17 cellular contexts compared by ENCODE assay signal in the genomic region with DNA sequence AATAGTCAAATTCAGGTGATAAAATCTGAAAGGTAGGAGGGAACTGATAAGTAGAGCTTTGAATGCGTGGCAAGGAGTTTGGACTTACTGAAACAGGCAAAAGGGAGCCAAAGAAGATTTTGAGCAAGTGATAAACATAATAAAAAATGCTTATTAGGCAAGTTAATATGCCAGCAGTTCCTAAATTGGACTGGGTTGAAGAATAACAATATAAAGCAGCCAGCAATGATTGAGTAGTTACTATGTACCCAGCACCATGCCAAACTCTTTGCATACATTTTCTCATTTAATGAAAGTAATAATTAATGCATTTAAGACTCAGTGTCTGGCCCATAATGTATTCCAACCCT. TPM values are rescaled to one million over a fixed set of nuclear protein-coding genes. Genes with fewer than 3 reads are reported as not detected.
DNase-seq lines count a peak whose midpoint lies in the region; FAIRE-seq and TF ChIP-seq lines count a peak whose summit lies in the region.
"Had no signal": no experiment of that assay in that cellular context is flagged by ENCODE, and none has a peak within 500 bp of the region (broad histone marks: within the 10 kb centered on the region; RNA-seq: fewer than 3 reads in every experiment).

No MANE protein-coding gene starts in this region.

- H3K9ac ChIP-seq in Loucy (ENCODE audit: low read depth, low read length, poor library complexity, severe bottlenecking) (no peak overlapping the region), neural progenitor cell (no peak overlapping the region)

- H3K4me1 Mint-ChIP-seq in Calu3 (ENCODE audit: low read depth, unreplicated experiment) (peaks cover 52% of the 10 kb centered on the region), neural progenitor cell (peaks cover 38% of the 10 kb centered on the region)
- no peaks in the 10 kb centered on the region for H3K4me1 Mint-ChIP-seq in CD8-positive, alpha-beta memory T cell
- H3K4me1 Mint-ChIP-seq: activated CD4-positive, alpha-beta memory T cell treated with anti-CD3 and anti-CD28 coated beads, Interleukin-2, amount 10 ng/mL, durations not matched to agents 7 days and 5 days had no signal

- BruUV-seq in Calu3 (replicated peaks; lab: Mats Ljungman, UMichigan) (no TSS peak), OCI-LY7 (replicated peaks; lab: Mats Ljungman, UMichigan) (no TSS peak)

- H3K4me3 Mint-ChIP-seq in Calu3 (ENCODE audit: low read depth, unreplicated experiment): no peak overlapping the region
- no peak overlapping the region for H3K4me3 Mint-ChIP-seq in neural progenitor cell
- H3K4me3 Mint-ChIP-seq in CD8-positive, alpha-beta memory T cell: no peak overlapping the region
- H3K4me3 Mint-ChIP-seq: activated CD4-positive, alpha-beta memory T cell treated with anti-CD3 and anti-CD28 coated beads, Interleukin-2, amount 10 ng/mL, durations not matched to agents 7 days and 5 days; activated naive CD8-positive, alpha-beta T cell; dendritic cell treated with granulocyte-macrophage colony-stimulating factor and Interleukin-4, amounts not matched to agents 40 ng/mL and 50 ng/mL, for 4 days had no signal

- CTCF ChIA-PET in Calu3 (lab: Charles Lee): interaction anchor here (1.0 to 2.0 kb wide), 3 partner anchors 13 to 24 kb away, joined by 3 to 8 read pairs (median 7); a partner anchor contains a TSS
- CTCF ChIA-PET in OCI-LY7 (lab: Charles Lee; ENCODE audit: unreplicated experiment): no interaction called here
- CTCF ChIA-PET in CD8-positive, alpha-beta memory T cell (lab: Charles Lee): no interaction called here

- H3K36me3 Mint-ChIP-seq in Calu3 (ENCODE audit: insufficient read depth, unreplicated experiment): no peaks in the 10 kb centered on the region
- H3K36me3 Mint-ChIP-seq in neural progenitor cell: no peaks in the 10 kb centered on the region
- H3K36me3 Mint-ChIP-seq in CD8-positive, alpha-beta memory T cell: peaks cover 0 to 6% (median 1%) of the 10 kb centered on the region in 3 donors
- H3K36me3 Mint-ChIP-seq: activated naive CD8-positive, alpha-beta T cell had no signal

- intact Hi-C loops in Calu3 (cut with micrococcal nuclease; ENCODE audit: unreplicated experiment) (no loop called here), OCI-LY7 (cut with micrococcal nuclease; ENCODE audit: unreplicated experiment) (no loop called here)

- TF ChIP-seq CTCF in Calu3 (IDR thresholded peaks at IDR 0.05; ENCODE audit: unreplicated experiment) (no peak), Loucy (conservative IDR thresholded peaks at IDR 0.05; ENCODE audit: low read length) (no peak), neural progenitor cell (IDR thresholded peaks at IDR 0.05) (no peak), OCI-LY7 (conservative IDR thresholded peaks at IDR 0.05; ENCODE audit: low read length) (no peak)

- FAIRE-seq in frontal cortex (lab: Jason Lieb, UNC): no peak
- FAIRE-seq: GM19239 had no signal

- H3K9me3 Mint-ChIP-seq in Calu3 (ENCODE audit: low read depth, unreplicated experiment) (no peaks in the 10 kb centered on the region), neural progenitor cell (peaks cover 3% of the 10 kb centered on the region)
- H3K9me3 Mint-ChIP-seq in CD8-positive, alpha-beta memory T cell: no peaks in the 10 kb centered on the region
- H3K9me3 Mint-ChIP-seq: activated CD4-positive, alpha-beta memory T cell treated with anti-CD3 and anti-CD28 coated beads, Interleukin-2, amount 10 ng/mL, durations not matched to agents 7 days and 5 days had no signal

- H3F3A ChIP-seq in Loucy (ENCODE audit: low read depth) (no peaks in the 10 kb centered on the region), neural progenitor cell (ENCODE audit: low read depth) (peaks cover 53% of the 10 kb centered on the region)

- H3K27me3 ChIP-seq in Loucy (ENCODE audit: insufficient read depth, low read length, poor library complexity, severe bottlenecking) (no peaks in the 10 kb centered on the region), ectodermal cell (ENCODE audit: control insufficient read depth, insufficient read depth, low read length, poor library complexity, severe bottlenecking) (peaks cover 5% of the 10 kb centered on the region), neural progenitor cell (no peaks in the 10 kb centered on the region)
- H3K27me3 ChIP-seq in CD8-positive, alpha-beta memory T cell (ENCODE audit: insufficient read depth, low read length, poor library complexity, severe bottlenecking): no peaks in the 10 kb centered on the region
- H3K27me3 ChIP-seq: brain microvascular endothelial cell, left lung, ovary had no signal

- H3K9me2 ChIP-seq in Loucy (replicated peaks; ENCODE audit: low read depth, low read length) (no peaks in the 10 kb centered on the region), OCI-LY7 (ENCODE audit: insufficient read depth, low read length) (no peaks in the 10 kb centered on the region)

- DNase-seq in Calu3 (no peak), neural progenitor cell (ENCODE audit: low spot score) (no peak), OCI-LY7 (ENCODE audit: low spot score) (no peak), SKM-1 treated with dmso at 0.1 percent for 144 hours (lab: John Stamatoyannopoulos, UW; ENCODE audit: unreplicated experiment) (no peak), frontal cortex (ENCODE audit: low spot score in 2 of 2) (no peak)
- no peak for DNase-seq in CD8-positive, alpha-beta memory T cell
- DNase-seq: activated CD4-positive, alpha-beta memory T cell treated with anti-CD3 and anti-CD28 coated beads, Interleukin-2, amount 10 ng/mL, durations not matched to agents 7 days and 5 days; activated T-cell treated with anti-CD3 and anti-CD28 coated beads, Interleukin-2, amount 50 U/mL, for 48 hours; brain microvascular endothelial cell; left lung; ovary had no signal

- H2AFZ ChIP-seq in Loucy (ENCODE audit: low read length): peak overlapping the region; percentile 52; the same call in 1 of the 2 replicates
- no peak overlapping the region for H2AFZ ChIP-seq in neural progenitor cell (replicated peaks)
- H2AFZ ChIP-seq in OCI-LY7 (ENCODE audit: low read length): no peak overlapping the region

- H3K4me2 ChIP-seq in Loucy (ENCODE audit: low read depth, low read length, poor library complexity, severe bottlenecking): no peak overlapping the region
- H3K4me2 ChIP-seq in neural progenitor cell: peak overlapping the region; percentile 72
- no peak overlapping the region for H3K4me2 ChIP-seq in OCI-LY7 (ENCODE audit: low read length)

- H3K4me3 ChIP-seq in Loucy (ENCODE audit: low read length, poor library complexity, severe bottlenecking) (no peak overlapping the region), ectodermal cell (ENCODE audit: insufficient read depth, low read depth, low read length) (no peak overlapping the region), neural progenitor cell (peak overlapping the region; percentile 31), OCI-LY7 (ENCODE audit: low read depth, low read length, poor library complexity, severe bottlenecking) (no peak overlapping the region)
- no peak overlapping the region for H3K4me3 ChIP-seq in CD8-positive, alpha-beta memory T cell (ENCODE audit: low read length)
- H3K4me3 ChIP-seq: left lung, ovary had no signal

- peak overlapping the region; percentile 38 for H3K27ac Mint-ChIP-seq in Calu3 (ENCODE audit: unreplicated experiment)
- H3K27ac Mint-ChIP-seq in neural progenitor cell: peak overlapping the region; percentile 98
- no peak overlapping the region for H3K27ac Mint-ChIP-seq in CD8-positive, alpha-beta memory T cell
- H3K27ac Mint-ChIP-seq: activated CD4-positive, alpha-beta memory T cell treated with anti-CD3 and anti-CD28 coated beads, Interleukin-2, amount 10 ng/mL, durations not matched to agents 7 days and 5 days; activated naive CD8-positive, alpha-beta T cell; dendritic cell treated with granulocyte-macrophage colony-stimulating factor and Interleukin-4, amounts not matched to agents 40 ng/mL and 50 ng/mL, for 4 days had no signal

- POLR2A ChIA-PET in OCI-LY7 (lab: Charles Lee): no interaction called here
- POLR2A ChIA-PET in CD8-positive, alpha-beta memory T cell (lab: Charles Lee): no interaction called here

- H3K27me3 Mint-ChIP-seq in Calu3 (ENCODE audit: unreplicated experiment) (no peaks in the 10 kb centered on the region), neural progenitor cell (ENCODE audit: insufficient read depth, low read depth) (no peaks in the 10 kb centered on the region)
- H3K27me3 Mint-ChIP-seq in CD8-positive, alpha-beta memory T cell: peaks cover 9 to 15% of the 10 kb centered on the region in 2 donors

- H3K27ac ChIP-seq in ectodermal cell (ENCODE audit: insufficient read depth, low read depth, low read length, poor library complexity, severe bottlenecking) (peak overlapping the region; percentile 98), neural progenitor cell (peak overlapping the region; percentile 96), OCI-LY7 (ENCODE audit: low read depth, low read length, poor library complexity, severe bottlenecking) (no peak overlapping the region)
- H3K27ac ChIP-seq in CD8-positive, alpha-beta memory T cell (ENCODE audit: low read depth, low read length): no peak overlapping the region
- H3K27ac ChIP-seq: ovary, RWPE1 had no signal

- H3K79me2 ChIP-seq in Loucy (ENCODE audit: insufficient read depth, low read length): no peaks in the 10 kb centered on the region
- H3K79me2 ChIP-seq in neural progenitor cell (ENCODE audit: low read depth): no peaks in the 10 kb centered on the region
- no peaks in the 10 kb centered on the region for H3K79me2 ChIP-seq in OCI-LY7 (ENCODE audit: insufficient read depth, low read depth, low read length)

- H4K20me1 ChIP-seq in Loucy (ENCODE audit: insufficient read depth, low read length, poor library complexity, severe bottlenecking): no peaks in the 10 kb centered on the region
- H4K20me1 ChIP-seq in neural progenitor cell (ENCODE audit: low read depth): no peaks in the 10 kb centered on the region
- H4K20me1 ChIP-seq in OCI-LY7 (ENCODE audit: insufficient read depth, low read length): no peaks in the 10 kb centered on the region

- H3K4me1 ChIP-seq in Loucy (ENCODE audit: insufficient read depth, low read length, poor library complexity, severe bottlenecking) (no peaks in the 10 kb centered on the region), ectodermal cell (ENCODE audit: control insufficient read depth, insufficient read depth, low read length) (peaks cover 49% of the 10 kb centered on the region), neural progenitor cell (peaks cover 70% of the 10 kb centered on the region), OCI-LY7 (ENCODE audit: insufficient read depth, low read length, poor library complexity, severe bottlenecking) (no peaks in the 10 kb centered on the region)
- H3K4me1 ChIP-seq in CD8-positive, alpha-beta memory T cell (ENCODE audit: insufficient read depth, low read length): no peaks in the 10 kb centered on the region
- H3K4me1 ChIP-seq: left lung had no signal

- H3K9me3 ChIP-seq in Loucy (ENCODE audit: insufficient read depth, low read depth, low read length): no peaks in the 10 kb centered on the region
- H3K9me3 ChIP-seq in ectodermal cell (ENCODE audit: control insufficient read depth, low read length): no peaks in the 10 kb centered on the region
- no peaks in the 10 kb centered on the region for H3K9me3 ChIP-seq in neural progenitor cell (ENCODE audit: low read depth)
- H3K9me3 ChIP-seq in OCI-LY7 (ENCODE audit: low read length): no peaks in the 10 kb centered on the region
- no peaks in the 10 kb centered on the region for H3K9me3 ChIP-seq in CD8-positive, alpha-beta memory T cell (ENCODE audit: low read length)
- H3K9me3 ChIP-seq: left lung, ovary had no signal

- H3K36me3 ChIP-seq in Loucy (ENCODE audit: insufficient read depth, low read length): no peaks in the 10 kb centered on the region
- H3K36me3 ChIP-seq in ectodermal cell (ENCODE audit: control insufficient read depth, insufficient read depth, low read length): no peaks in the 10 kb centered on the region
- H3K36me3 ChIP-seq in neural progenitor cell: no peaks in the 10 kb centered on the region
- no peaks in the 10 kb centered on the region for H3K36me3 ChIP-seq in OCI-LY7 (ENCODE audit: insufficient read depth, low read length)
- H3K36me3 ChIP-seq in CD8-positive, alpha-beta memory T cell (ENCODE audit: insufficient read depth, low read length): no peaks in the 10 kb centered on the region
- H3K36me3 ChIP-seq: brain microvascular endothelial cell, left lung, ovary had no signal

- 5 to 14% methylated on average over 1 of the region's 1 CpG for WGBS in ectodermal cell, 2 experiments

RNA-seq across cellular contexts. Expression of a gene that starts 23.8 kb away (rescaled TPM):
- total RNA-seq in Calu3 (2022): 54.2 and 56.5 TPM in 2 replicates
- 92.9 TPM for polyA plus RNA-seq in ectodermal cell (2013, experiment 1 of 4)
- polyA plus RNA-seq in ectodermal cell (2013, experiment 2 of 4): 116 TPM
- polyA plus RNA-seq in ectodermal cell (2013, experiment 3 of 4): 92.7 TPM
- polyA plus RNA-seq in ectodermal cell (2013, experiment 4 of 4): 98.4 TPM
- total RNA-seq in neural progenitor cell (ENCODE audit: low replicate concordance): 62.5 and 65.5 TPM in 2 replicates
- 18.5 and 20.5 TPM in 2 replicates for total RNA-seq in OCI-LY7 (2014; rRNA removed; shearing (Covaris generic))
- 45.5 and 52.8 TPM in 2 replicates for total RNA-seq in OCI-LY7 (2022)
- 10 to 100 TPM; 56.9 to 59.9 TPM for total RNA-seq in CD8-positive, alpha-beta memory T cell
- 46.6 TPM for polyA plus RNA-seq in CD8-positive, alpha-beta memory T cell
- 21.2 TPM for total RNA-seq in frontal cortex

RNA-seq across cellular contexts. Expression of a gene that starts 50.1 kb away (rescaled TPM):
- total RNA-seq in Calu3 (2022): 10.8 and 11.1 TPM in 2 replicates
- polyA plus RNA-seq in ectodermal cell (2013, experiment 1 of 4): 7.3 TPM
- 8.7 TPM for polyA plus RNA-seq in ectodermal cell (2013, experiment 2 of 4)
- 6.9 TPM for polyA plus RNA-seq in ectodermal cell (2013, experiment 3 of 4)
- 7.6 TPM for polyA plus RNA-seq in ectodermal cell (2013, experiment 4 of 4)
- 2.7 and 5.0 TPM in 2 replicates for total RNA-seq in neural progenitor cell (ENCODE audit: low replicate concordance)
- total RNA-seq in OCI-LY7 (2014; rRNA removed; shearing (Covaris generic)): not detected in 2 replicates
- not detected in 2 replicates for total RNA-seq in OCI-LY7 (2022)
- 10 to 100 TPM; 82.8 to 87.8 TPM for total RNA-seq in CD8-positive, alpha-beta memory T cell
- polyA plus RNA-seq in CD8-positive, alpha-beta memory T cell: 5.6 TPM
- total RNA-seq in frontal cortex: 1.6 TPM

Comparison
In these comparisons a context has a peak if more than half of its experiments do, and no peak if none do; other contexts are left out.
1. H3K27ac Mint-ChIP-seq: peak in Calu3 (single experiment) and neural progenitor cell (single experiment); none in CD8-positive, alpha-beta memory T cell (0 of 8).
2. H3K27ac ChIP-seq: peak in ectodermal cell (single experiment) and neural progenitor cell (single experiment); none in OCI-LY7 (single experiment) and CD8-positive, alpha-beta memory T cell (single experiment).